In the genomic region with DNA sequence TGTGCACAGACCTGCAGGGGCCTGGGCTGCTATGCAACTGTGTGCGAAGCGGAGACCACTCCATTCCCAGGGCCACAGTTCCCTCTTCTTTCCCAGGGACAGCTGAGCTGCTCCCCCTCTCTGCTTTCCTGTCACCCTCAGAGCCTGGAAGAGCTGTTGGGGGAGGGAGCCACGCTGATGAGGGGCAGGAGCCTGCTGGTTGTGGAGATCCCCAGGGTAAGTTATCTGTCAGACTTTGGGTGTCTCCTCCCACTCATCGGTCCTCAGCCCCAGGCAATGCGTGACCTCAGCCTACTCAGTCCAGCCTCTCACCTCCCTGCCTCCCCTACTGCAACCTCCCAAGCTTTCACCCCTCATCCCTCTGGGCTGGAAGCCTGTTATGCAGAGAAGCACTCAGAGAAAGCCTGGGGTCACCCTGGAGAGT, we compare ENCODE assay signal across 11 cellular contexts. TPM values are rescaled to one million over a fixed set of nuclear protein-coding genes. Genes with fewer than 3 reads are reported as not detected.
A peak's percentile ranks its signal among the peaks of the same experiment; 100 is the strongest.
DNase-seq lines count a peak whose midpoint lies in the region; ATAC-seq lines count a peak whose summit lies in the region.
"Had no signal": no experiment of that assay in that cellular context is flagged by ENCODE, and none has a peak within 500 bp of the region (broad histone marks: within the 10 kb centered on the region; RNA-seq: fewer than 3 reads in every experiment).

No MANE protein-coding gene starts in this region.

- no peak overlapping the region for H2BK120ac ChIP-seq in neuronal stem cell (ENCODE audit: low read depth, low read length)

- H3K27ac ChIP-seq in SJCRH30 (0 out of 2 replicates have a peak overlapping the region, but pooled peaks have one; percentile 6), neuronal stem cell (replicated peaks; ENCODE audit: low read length) (no peak overlapping the region)
- H3K27ac ChIP-seq: esophagus muscularis mucosa had no signal

- no peak overlapping the region for H2BK12ac ChIP-seq in neuronal stem cell (ENCODE audit: low read length)

- H2AK5ac ChIP-seq in neuronal stem cell (ENCODE audit: low read depth, low read length): no peak overlapping the region

- H3K9ac ChIP-seq in neuronal stem cell (ENCODE audit: low read depth, low read length, poor library complexity): no peak overlapping the region

- H3K9me3 ChIP-seq in SJCRH30 (replicated peaks) (no peaks in the 10 kb centered on the region), neuronal stem cell (replicated peaks in 1 of 2; ENCODE audit: control insufficient read depth in 2 of 2, insufficient read depth in 1 of 2, low read depth in 1 of 2, low read length in 2 of 2) (no peaks in the 10 kb centered on the region)
- H3K9me3 ChIP-seq: esophagus muscularis mucosa had no signal

- DNase-seq in ELF-1 (ENCODE audit: low read depth, low spot score) (peak; percentile 65), SJCRH30 (no peak), neuronal stem cell (ENCODE audit: low spot score) (no peak), hepatic stellate cell (ENCODE audit: low spot score) (no peak), OCI-M2 (lab: John Stamatoyannopoulos, UW; ENCODE audit: unreplicated experiment) (no peak)
- DNase-seq: KG1; stimulated activated CD4-positive, alpha-beta T cell treated with anti-CD3 and anti-CD28 coated beads, Interleukin-1b, Interleukin-23, amount 100 ng/mL, for 48 hours had no signal

- H3K27me3 ChIP-seq in SJCRH30 (no peaks in the 10 kb centered on the region), neuronal stem cell (ENCODE audit: control insufficient read depth in 3 of 3, insufficient read depth in 3 of 3, low read depth in 1 of 3, low read length in 3 of 3) (no peaks in the 10 kb centered on the region)
- H3K27me3 ChIP-seq: esophagus muscularis mucosa had no signal

- no peak overlapping the region for H4K91ac ChIP-seq in neuronal stem cell (ENCODE audit: low read depth, low read length, poor library complexity)

- WGBS in neuronal stem cell (ENCODE audit: extremely low coverage in 2 of 2, insufficient read length in 2 of 2, insufficient replicate concordance in 1 of 2), 2 donors: no CpG with 5 or more reads among the region's 5 CpGs

- peaks cover 14% of the 10 kb centered on the region for H3K79me1 ChIP-seq in neuronal stem cell (ENCODE audit: low read depth, low read length)

- H3K4me2 ChIP-seq in neuronal stem cell (ENCODE audit: insufficient read depth, low read length, poor library complexity, severe bottlenecking): no peak overlapping the region

- H2BK5ac ChIP-seq in neuronal stem cell (ENCODE audit: low read length): no peak overlapping the region

- H4K8ac ChIP-seq in neuronal stem cell (ENCODE audit: low read depth, low read length): no peak overlapping the region

- no peak overlapping the region for H3K18ac ChIP-seq in neuronal stem cell (ENCODE audit: low read length)

- no peak overlapping the region for H2AFZ ChIP-seq in neuronal stem cell (ENCODE audit: low read length)

- ATAC-seq in GM21723 (IDR thresholded peaks at IDR 0.05; ENCODE audit: unreplicated experiment) (peak; percentile 51), GM18517 (IDR thresholded peaks at IDR 0.05; ENCODE audit: unreplicated experiment) (no peak), GM21423 (IDR thresholded peaks at IDR 0.05; ENCODE audit: unreplicated experiment) (no peak)

- H3K4ac ChIP-seq in neuronal stem cell (ENCODE audit: low read length): no peak overlapping the region

- no peak overlapping the region for H2BK15ac ChIP-seq in neuronal stem cell (ENCODE audit: low read length)

- H3K4me3 ChIP-seq in SJCRH30 (no peak overlapping the region), neuronal stem cell (ENCODE audit: low read length in 2 of 2) (no peak overlapping the region)
- H3K4me3 ChIP-seq: esophagus muscularis mucosa had no signal

- no peak overlapping the region for H3K14ac ChIP-seq in neuronal stem cell (ENCODE audit: low read length)

- peak overlapping the region; percentile 11 for H3K23ac ChIP-seq in neuronal stem cell (ENCODE audit: low read depth, low read length, poor library complexity)

- peaks cover 13% of the 10 kb centered on the region for H3K36me3 ChIP-seq in SJCRH30
- H3K36me3 ChIP-seq in neuronal stem cell (replicated peaks in 1 of 2; ENCODE audit: control insufficient read depth in 2 of 2, insufficient read depth in 2 of 2, low read length in 2 of 2): peaks cover 26 to 77% of the 10 kb centered on the region in 2 donors

- H3K4me1 ChIP-seq in SJCRH30 (peaks cover 12% of the 10 kb centered on the region; the same call in 1 of the 2 replicates), neuronal stem cell (ENCODE audit: control insufficient read depth in 2 of 2, insufficient read depth in 1 of 2, low read depth in 1 of 2, low read length in 2 of 2) (peaks cover 10 to 13% of the 10 kb centered on the region in 2 donors)

RNA-seq across cellular contexts. Expression of a gene that starts 53.5 kb away (rescaled TPM):
- not detected in 2 replicates for total RNA-seq in SJCRH30 (2014; rRNA removed; shearing (Covaris generic))
- 6.2 TPM for polyA plus RNA-seq in neuronal stem cell (2013, experiment 1 of 2)
- polyA plus RNA-seq in neuronal stem cell (2013, experiment 2 of 2): 6.1 TPM
